ENCODE assay signal across 20 cellular contexts in genomic region chr3:68060186-68060585, GRCh38.
DNase-seq lines count a peak whose midpoint lies in the region; ATAC-seq, FAIRE-seq and TF ChIP-seq lines count a peak whose summit lies in the region.
"Had no signal": no experiment of that assay in that cellular context is flagged by ENCODE, and none has a peak within 500 bp of the region (broad histone marks: within the 10 kb centered on the region; RNA-seq: fewer than 3 reads in every experiment).

No MANE protein-coding gene starts in this region.

- no peak for DNase-seq in A549 (ENCODE audit: low read depth in 1 of 2, low spot score in 1 of 2)
- DNase-seq in Caco-2, result peak in 1 of 2 experiments; percentile 12
- DNase-seq in H1 (ENCODE audit: low read depth in 1 of 2, low spot score in 2 of 2), result no peak
- peak; percentile 19 for DNase-seq in mesendoderm
- no peak for DNase-seq in sciatic nerve (ENCODE audit: low spot score)
- DNase-seq in endothelial cell (ENCODE audit: low spot score), result no peak
- DNase-seq: BE2C; CD8-positive, alpha-beta T cell; HCEC 1CT; IMR-90; Kasumi-1; NCI-H2029; NCI-H2227 treated with DMSO at 0.1 percent for 48 hours; NCI-H524 treated with DMSO at 0.1 percent for 48 hours; NK-92 treated with Interleukin-12 subunit alpha and Interleukin-12 subunit beta, amount 100 ng/mL, for 24 hours; OCI-M1; RPMI8226 had no signal

- H3K56ac ChIP-seq in H1 (replicated peaks; ENCODE audit: insufficient read length, low read depth, low read length) (no peak overlapping the region), mesendoderm (ENCODE audit: low read length) (no peak overlapping the region)

- H2BK12ac ChIP-seq in H1 (ENCODE audit: low read depth, low read length), result no peak overlapping the region

- H3K9ac ChIP-seq in H1 (replicated peaks in 1 of 4; ENCODE audit: extremely low read depth in 1 of 4, low read depth in 3 of 4, low read length in 3 of 4) (no peak overlapping the region), mesendoderm (ENCODE audit: low read length) (no peak overlapping the region)

- no peak overlapping the region for H3K18ac ChIP-seq in H1 (ENCODE audit: extremely low read depth, low read length)
- H3K18ac ChIP-seq in mesendoderm (ENCODE audit: low read length), result no peak overlapping the region

- peaks cover 3% of the 10 kb centered on the region for H3K27me3 Mint-ChIP-seq in Caco-2 (ENCODE audit: insufficient read depth, unreplicated experiment)
- no peaks in the 10 kb centered on the region for H3K27me3 Mint-ChIP-seq in endothelial cell (ENCODE audit: unreplicated experiment)

- no peak overlapping the region for H4K5ac ChIP-seq in H1 (ENCODE audit: insufficient read length, low read depth, low read length)
- H4K5ac ChIP-seq in mesendoderm (ENCODE audit: low read length), result no peak overlapping the region

- H3K36me3 ChIP-seq in Caco-2 (ENCODE audit: control insufficient read depth, insufficient read depth, low read length), result no peaks in the 10 kb centered on the region
- no peaks in the 10 kb centered on the region for H3K36me3 ChIP-seq in H1 (ENCODE audit: control insufficient read depth in 2 of 4, insufficient read depth in 4 of 4, low read length in 3 of 4)
- H3K36me3 ChIP-seq in mesendoderm (ENCODE audit: control insufficient read depth, insufficient read depth, low read length), result no peaks in the 10 kb centered on the region
- H3K36me3 ChIP-seq: BE2C had no signal

- H2BK15ac ChIP-seq in H1 (ENCODE audit: low read length) (no peak overlapping the region), mesendoderm (replicated peaks; ENCODE audit: low read depth) (no peak overlapping the region)

- H3K79me1 ChIP-seq in H1 (ENCODE audit: low read depth, low read length), result no peaks in the 10 kb centered on the region
- H3K79me1 ChIP-seq in mesendoderm (ENCODE audit: low read length), result no peaks in the 10 kb centered on the region

- WGBS in A549 (ENCODE audit: missing lambda C conversion rate), result 37% methylated on average over 3 of the region's 3 CpGs
- WGBS in H1 (ENCODE audit: extremely low coverage in 1 of 2, insufficient coverage in 1 of 2, insufficient read length in 1 of 2, insufficient replicate concordance in 2 of 2, low coverage in 1 of 2, low lambda C conversion rate in 2 of 2, missing lambda C conversion rate in 1 of 2), 2 experiments, result 64% methylated on average over 3 of the region's 3 CpGs; no CpG with 5 or more reads in 1 of the 2 experiments
- WGBS in mesendoderm (ENCODE audit: extremely low coverage, insufficient coverage, low lambda C conversion rate), result no CpG with 5 or more reads among the region's 3 CpGs

- H3K23ac ChIP-seq in H1 (ENCODE audit: insufficient read length) (no peak overlapping the region), mesendoderm (ENCODE audit: low read length) (no peak overlapping the region)

- H3K9me3 ChIP-seq in A549, result no peaks in the 10 kb centered on the region
- no peaks in the 10 kb centered on the region for H3K9me3 ChIP-seq in Caco-2
- no peaks in the 10 kb centered on the region for H3K9me3 ChIP-seq in H1 (ENCODE audit: insufficient read depth in 2 of 2, low read depth in 1 of 2, low read length in 1 of 2)
- H3K9me3 ChIP-seq: BE2C had no signal

- peak overlapping the region; percentile 40 for H3K4me2 ChIP-seq in A549
- H3K4me2 ChIP-seq in H1 (ENCODE audit: insufficient read depth in 1 of 2, low read depth in 2 of 2, low read length in 2 of 2), result no peak overlapping the region
- H3K4me2 ChIP-seq in mesendoderm (ENCODE audit: low read length), result no peak overlapping the region

- no peak overlapping the region for H2BK20ac ChIP-seq in H1 (ENCODE audit: low read length)

- TF ChIP-seq POLR2A in A549 (IDR thresholded peaks at IDR 0.05; ENCODE audit: low read length) (no peak), H1 (IDR thresholded peaks at IDR 0.05; ENCODE audit: control extremely low read depth in 1 of 2, low read depth in 2 of 2, low read length in 2 of 2) (no peak)

- intact Hi-C loops in Caco-2 (cut with micrococcal nuclease; ENCODE audit: unreplicated experiment), result no loop called here
- intact Hi-C loops in sciatic nerve (cut with DNase I), result no loop called here

- H3K4me3 ChIP-seq in A549 (no peak overlapping the region), Caco-2 (ENCODE audit: low read depth, low read length) (no peak overlapping the region), H1 (ENCODE audit: extremely low read depth in 1 of 4, insufficient read depth in 2 of 4, low read depth in 3 of 4, low read length in 4 of 4) (no peak overlapping the region), mesendoderm (ENCODE audit: low read length) (no peak overlapping the region)

- H2BK5ac ChIP-seq in H1 (ENCODE audit: low read depth, low read length) (no peak overlapping the region), mesendoderm (ENCODE audit: low read length) (no peak overlapping the region)

- BruUV-seq in Caco-2 (replicated peaks; lab: Mats Ljungman, UMichigan), result no TSS peak

- no peak overlapping the region for H2AK5ac ChIP-seq in H1 (ENCODE audit: low read depth, low read length)
- H2AK5ac ChIP-seq in mesendoderm (ENCODE audit: low read length), result no peak overlapping the region

- no peaks in the 10 kb centered on the region for H3K27me3 ChIP-seq in Caco-2 (replicated peaks; ENCODE audit: control insufficient read depth, insufficient read depth, low read length)
- no peaks in the 10 kb centered on the region for H3K27me3 ChIP-seq in H1 (replicated peaks in 1 of 4; ENCODE audit: control insufficient read depth in 3 of 4, extremely low read depth in 1 of 4, insufficient read depth in 3 of 4, low read length in 3 of 4)
- no peaks in the 10 kb centered on the region for H3K27me3 ChIP-seq in mesendoderm (ENCODE audit: insufficient read depth, low read length, poor library complexity)
- H3K27me3 ChIP-seq: BE2C had no signal

- TF ChIP-seq RAD21 in A549 (conservative IDR thresholded peaks at IDR 0.05 in 1 of 2, IDR thresholded peaks at IDR 0.05 in 1 of 2), result no peak
- no peak for TF ChIP-seq RAD21 in H1 (IDR thresholded peaks at IDR 0.05 in 1 of 2, conservative IDR thresholded peaks at IDR 0.05 in 1 of 2; ENCODE audit: low read depth in 2 of 2, low read length in 2 of 2)

- no peak overlapping the region for H3K4me3 Mint-ChIP-seq in Caco-2 (ENCODE audit: unreplicated experiment)
- no peak overlapping the region for H3K4me3 Mint-ChIP-seq in endothelial cell (ENCODE audit: unreplicated experiment)

- H3K79me2 ChIP-seq in H1 (ENCODE audit: control insufficient read depth in 1 of 2, insufficient read depth in 2 of 2, low read length in 2 of 2) (no peaks in the 10 kb centered on the region), mesendoderm (ENCODE audit: control insufficient read depth, insufficient read depth, low read length) (no peaks in the 10 kb centered on the region)

- no peak overlapping the region for H4K91ac ChIP-seq in H1 (replicated peaks; ENCODE audit: insufficient read length, low read length)

- H3K4me1 ChIP-seq in A549 (peaks cover 13% of the 10 kb centered on the region; the same call in 2 of the 3 replicates), Caco-2 (no peaks in the 10 kb centered on the region; the same call in 1 of the 2 replicates), H1 (replicated peaks in 1 of 4; ENCODE audit: control insufficient read depth in 3 of 4, insufficient read depth in 4 of 4, low read length in 3 of 4) (no peaks in the 10 kb centered on the region), mesendoderm (ENCODE audit: control insufficient read depth, low read depth, low read length) (no peaks in the 10 kb centered on the region)
- H3K4me1 ChIP-seq: BE2C had no signal

- no peak for TF ChIP-seq EP300 in A549 (IDR thresholded peaks at IDR 0.05)
- TF ChIP-seq EP300 in H1 (IDR thresholded peaks at IDR 0.05; ENCODE audit: borderline replicate concordance in 1 of 2, low read depth in 2 of 2, low read length in 2 of 2), result no peak

- H3K27ac ChIP-seq in A549 (no peak overlapping the region), H1 (ENCODE audit: low read depth, low read length) (no peak overlapping the region), mesendoderm (ENCODE audit: low read depth, low read length) (no peak overlapping the region)

- FAIRE-seq in A549 (lab: Jason Lieb, UNC), result no peak
- FAIRE-seq in H1 (lab: Jason Lieb, UNC), result no peak
- FAIRE-seq: G401.6, GM12891 had no signal

- H4K8ac ChIP-seq in H1 (ENCODE audit: extremely low read depth, insufficient read depth, low read length) (no peak overlapping the region), mesendoderm (ENCODE audit: low read depth, low read length) (no peak overlapping the region)

- H3K14ac ChIP-seq in H1 (ENCODE audit: insufficient read length), result no peak overlapping the region

- H2BK120ac ChIP-seq in H1 (replicated peaks; ENCODE audit: low read depth, low read length) (no peak overlapping the region), mesendoderm (ENCODE audit: low read depth, low read length) (no peak overlapping the region)

- CTCF ChIA-PET in A549 (lab: Yijun Ruan, JAX), result interaction anchor here (0.6 to 1.5 kb wide), 2 partner anchors 10 to 843 kb away, joined by 3 read pairs; no protein-coding TSS in a partner anchor
- CTCF ChIA-PET in Caco-2 (lab: Charles Lee), result no interaction called here
- CTCF ChIA-PET in H1 (lab: Charles Lee; ENCODE audit: partially characterized antibody), result interaction anchor here (0.6 kb wide), 1 partner anchor 197 kb away, joined by 3 read pairs; no protein-coding TSS in a partner anchor

- peak overlapping the region; percentile 25; the same call in 1 of the 2 replicates for H2AFZ ChIP-seq in H1 (ENCODE audit: low read length)

- peak overlapping the region; percentile 47 for H3K27ac Mint-ChIP-seq in Caco-2 (ENCODE audit: unreplicated experiment)
- H3K27ac Mint-ChIP-seq in endothelial cell (ENCODE audit: unreplicated experiment), result no peak overlapping the region
- H3K27ac Mint-ChIP-seq: CD8-positive, alpha-beta T cell had no signal

- H3K9me3 Mint-ChIP-seq in Caco-2 (ENCODE audit: unreplicated experiment) (no peaks in the 10 kb centered on the region), endothelial cell (ENCODE audit: unreplicated experiment) (no peaks in the 10 kb centered on the region)
- H3K9me3 Mint-ChIP-seq: CD8-positive, alpha-beta T cell had no signal

- peaks cover 1% of the 10 kb centered on the region; the same call in 1 of the 2 replicates for H3K23me2 ChIP-seq in H1 (ENCODE audit: low read depth, low read length)

- H3K36me3 Mint-ChIP-seq in Caco-2 (ENCODE audit: insufficient read depth, unreplicated experiment), result no peaks in the 10 kb centered on the region
- H3K36me3 Mint-ChIP-seq in endothelial cell (ENCODE audit: low read depth, unreplicated experiment), result no peaks in the 10 kb centered on the region
- H3K36me3 Mint-ChIP-seq: CD8-positive, alpha-beta T cell had no signal

- no peaks in the 10 kb centered on the region for H4K20me1 ChIP-seq in H1 (replicated peaks in 1 of 2; ENCODE audit: control insufficient read depth in 1 of 2, insufficient read depth in 2 of 2, low read length in 2 of 2)

- POLR2A ChIA-PET in A549 (lab: Yijun Ruan, JAX) (no interaction called here), Caco-2 (lab: Charles Lee) (no interaction called here), H1 (lab: Charles Lee; ENCODE audit: partially characterized antibody) (no interaction called here)

- no peak for ATAC-seq in A549
- ATAC-seq in sciatic nerve, result no peak
- no peak for ATAC-seq in GM18867 (IDR thresholded peaks at IDR 0.05; ENCODE audit: unreplicated experiment)
- ATAC-seq: CD8-positive, alpha-beta T cell had no signal

- H3K4ac ChIP-seq in H1 (replicated peaks; ENCODE audit: insufficient read length, low read depth, low read length) (no peak overlapping the region), mesendoderm (ENCODE audit: low read depth, low read length) (no peak overlapping the region)

- H3K4me1 Mint-ChIP-seq in Caco-2 (ENCODE audit: low read depth, unreplicated experiment), result no peaks in the 10 kb centered on the region
- H3K4me1 Mint-ChIP-seq in endothelial cell (ENCODE audit: unreplicated experiment), result no peaks in the 10 kb centered on the region

- TF ChIP-seq CTCF in A549 (IDR thresholded peaks at IDR 0.05) (no peak), Caco-2 (IDR thresholded peaks at IDR 0.05; ENCODE audit: insufficient read depth in 1 of 2, low read depth in 1 of 2, low read length in 1 of 2, severe bottlenecking in 1 of 2, unreplicated experiment in 1 of 2) (no peak), H1 (IDR thresholded peaks at IDR 0.05; ENCODE audit: control extremely low read depth in 1 of 3, insufficient read depth in 1 of 3, low read depth in 1 of 3, low read length in 3 of 3) (no peak), endothelial cell (IDR thresholded peaks at IDR 0.05; ENCODE audit: unreplicated experiment) (no peak)
